1 cellular context compared by ENCODE assay signal in the genomic region with DNA sequence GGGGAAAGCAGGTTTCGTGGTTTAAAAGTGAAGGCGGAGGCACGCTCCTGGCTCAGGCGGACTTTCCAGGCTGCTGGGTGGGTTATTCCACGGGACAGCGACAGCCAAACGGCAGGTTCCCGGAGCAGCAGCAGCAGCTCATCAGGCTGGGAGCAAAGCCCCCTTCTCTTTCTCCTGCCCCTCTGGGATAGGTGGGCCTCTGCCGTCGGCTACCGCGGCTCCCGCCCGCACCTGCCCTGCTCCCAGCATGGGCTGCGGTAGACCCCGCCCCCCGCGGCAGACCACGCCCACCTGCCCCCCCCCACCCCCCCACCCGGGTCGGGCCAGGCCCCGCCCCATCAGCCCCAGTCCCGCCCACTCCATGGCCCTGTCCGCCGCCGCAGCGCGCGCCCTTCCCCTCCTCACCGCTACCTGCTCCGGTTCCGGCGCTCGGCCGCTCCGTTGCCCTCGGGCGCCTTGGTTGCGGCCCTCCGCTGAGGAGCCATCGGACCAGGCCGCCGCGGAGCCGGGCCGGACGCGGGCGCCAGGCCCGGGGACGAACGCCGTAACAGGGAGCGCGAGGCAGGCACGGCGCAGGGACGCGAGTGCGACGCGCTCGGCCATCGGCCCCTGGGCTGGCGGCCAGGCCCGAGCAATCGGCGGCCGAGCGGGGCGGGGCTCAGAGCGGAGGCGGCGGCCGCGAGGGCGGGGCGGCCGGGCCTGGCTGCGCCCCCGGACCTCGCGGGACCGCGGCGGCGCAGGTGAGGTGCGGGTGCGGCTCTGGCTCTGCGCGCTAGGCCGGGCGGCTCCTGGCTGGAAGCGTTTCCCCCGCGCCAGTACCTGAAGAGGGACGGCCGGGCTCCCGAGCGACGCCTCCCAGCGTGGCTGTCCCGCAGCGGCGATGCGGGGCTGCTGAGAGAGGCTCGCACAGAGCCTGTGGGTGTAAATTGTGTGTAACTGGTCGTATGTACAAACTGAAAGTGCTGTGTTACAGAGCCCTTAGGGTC.
TF ChIP-seq lines count a peak whose summit lies in the region.

A gene (plus strand): TSS at position 347 of the 986 bp plus-strand sequence. CDS start 1,453 bp downstream, outside the sequence.
A gene with protein sequence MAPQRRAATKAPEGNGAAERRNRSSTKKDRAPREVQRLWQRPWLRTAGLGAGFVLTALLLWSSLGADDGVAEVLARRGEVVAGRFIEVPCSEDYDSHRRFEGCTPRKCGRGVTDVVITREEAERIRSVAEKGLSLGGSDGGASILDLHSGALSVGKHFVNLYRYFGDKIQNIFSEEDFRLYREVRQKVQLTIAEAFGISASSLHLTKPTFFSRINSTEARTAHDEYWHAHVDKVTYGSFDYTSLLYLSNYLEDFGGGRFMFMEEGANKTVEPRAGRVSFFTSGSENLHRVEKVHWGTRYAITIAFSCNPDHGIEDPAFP (minus strand): TSS at position 586 of the 986 bp plus-strand sequence. CDS start 101 bp downstream, at position 485.

TF ChIP-seq in HepG2, 621 proteins besides CTCF, POLR2A, EP300 and RAD21 (continued from another document and continues in another):
- peak; percentile 17; the same call in 1 of the 2 replicates for TF ChIP-seq ZNF354B (CRISPR knock-in tag; IDR thresholded peaks at IDR 0.05)
- no peak; the same call in 1 of the 2 replicates for TF ChIP-seq ZNF788 (CRISPR knock-in tag; IDR thresholded peaks at IDR 0.05; ENCODE audit: borderline replicate concordance)
- no peak for TF ChIP-seq FOXA1 (IDR thresholded peaks at IDR 0.05)
- TF ChIP-seq FOXA1 (CRISPR knock-in tag; IDR thresholded peaks at IDR 0.05), result peak; percentile 53
- 0 out of 2 replicates have a peak, but pooled peaks have one; percentile 20 for TF ChIP-seq KLF13 (CRISPR knock-in tag; IDR thresholded peaks at IDR 0.05)
- peak; percentile 30; the same call in 1 of the 2 replicates for TF ChIP-seq CREB1 (IDR thresholded peaks at IDR 0.05)
- TF ChIP-seq CREB1 (CRISPR knock-in tag; IDR thresholded peaks at IDR 0.05), result no peak
- TF ChIP-seq ZNF75D (CRISPR knock-in tag; IDR thresholded peaks at IDR 0.05; ENCODE audit: borderline replicate concordance), result peak; percentile 81; the same call in 1 of the 2 replicates
- TF ChIP-seq, protein P1, sequence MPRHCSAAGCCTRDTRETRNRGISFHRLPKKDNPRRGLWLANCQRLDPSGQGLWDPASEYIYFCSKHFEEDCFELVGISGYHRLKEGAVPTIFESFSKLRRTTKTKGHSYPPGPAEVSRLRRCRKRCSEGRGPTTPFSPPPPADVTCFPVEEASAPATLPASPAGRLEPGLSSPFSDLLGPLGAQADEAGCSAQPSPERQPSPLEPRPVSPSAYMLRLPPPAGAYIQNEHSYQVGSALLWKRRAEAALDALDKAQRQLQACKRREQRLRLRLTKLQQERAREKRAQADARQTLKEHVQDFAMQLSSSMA (CRISPR knock-in tag; IDR thresholded peaks at IDR 0.05), result peak; percentile 78; the same call in 1 of the 2 replicates
- TF ChIP-seq HNRNPUL1 (IDR thresholded peaks at IDR 0.05; ENCODE audit: low read depth, low read length), result no peak
- no peak for TF ChIP-seq TEAD2 (CRISPR knock-in tag; IDR thresholded peaks at IDR 0.05)
- peak; percentile 80; the same call in 1 of the 2 replicates for TF ChIP-seq ZNF547 (CRISPR knock-in tag; IDR thresholded peaks at IDR 0.05)
- TF ChIP-seq, protein P2, sequence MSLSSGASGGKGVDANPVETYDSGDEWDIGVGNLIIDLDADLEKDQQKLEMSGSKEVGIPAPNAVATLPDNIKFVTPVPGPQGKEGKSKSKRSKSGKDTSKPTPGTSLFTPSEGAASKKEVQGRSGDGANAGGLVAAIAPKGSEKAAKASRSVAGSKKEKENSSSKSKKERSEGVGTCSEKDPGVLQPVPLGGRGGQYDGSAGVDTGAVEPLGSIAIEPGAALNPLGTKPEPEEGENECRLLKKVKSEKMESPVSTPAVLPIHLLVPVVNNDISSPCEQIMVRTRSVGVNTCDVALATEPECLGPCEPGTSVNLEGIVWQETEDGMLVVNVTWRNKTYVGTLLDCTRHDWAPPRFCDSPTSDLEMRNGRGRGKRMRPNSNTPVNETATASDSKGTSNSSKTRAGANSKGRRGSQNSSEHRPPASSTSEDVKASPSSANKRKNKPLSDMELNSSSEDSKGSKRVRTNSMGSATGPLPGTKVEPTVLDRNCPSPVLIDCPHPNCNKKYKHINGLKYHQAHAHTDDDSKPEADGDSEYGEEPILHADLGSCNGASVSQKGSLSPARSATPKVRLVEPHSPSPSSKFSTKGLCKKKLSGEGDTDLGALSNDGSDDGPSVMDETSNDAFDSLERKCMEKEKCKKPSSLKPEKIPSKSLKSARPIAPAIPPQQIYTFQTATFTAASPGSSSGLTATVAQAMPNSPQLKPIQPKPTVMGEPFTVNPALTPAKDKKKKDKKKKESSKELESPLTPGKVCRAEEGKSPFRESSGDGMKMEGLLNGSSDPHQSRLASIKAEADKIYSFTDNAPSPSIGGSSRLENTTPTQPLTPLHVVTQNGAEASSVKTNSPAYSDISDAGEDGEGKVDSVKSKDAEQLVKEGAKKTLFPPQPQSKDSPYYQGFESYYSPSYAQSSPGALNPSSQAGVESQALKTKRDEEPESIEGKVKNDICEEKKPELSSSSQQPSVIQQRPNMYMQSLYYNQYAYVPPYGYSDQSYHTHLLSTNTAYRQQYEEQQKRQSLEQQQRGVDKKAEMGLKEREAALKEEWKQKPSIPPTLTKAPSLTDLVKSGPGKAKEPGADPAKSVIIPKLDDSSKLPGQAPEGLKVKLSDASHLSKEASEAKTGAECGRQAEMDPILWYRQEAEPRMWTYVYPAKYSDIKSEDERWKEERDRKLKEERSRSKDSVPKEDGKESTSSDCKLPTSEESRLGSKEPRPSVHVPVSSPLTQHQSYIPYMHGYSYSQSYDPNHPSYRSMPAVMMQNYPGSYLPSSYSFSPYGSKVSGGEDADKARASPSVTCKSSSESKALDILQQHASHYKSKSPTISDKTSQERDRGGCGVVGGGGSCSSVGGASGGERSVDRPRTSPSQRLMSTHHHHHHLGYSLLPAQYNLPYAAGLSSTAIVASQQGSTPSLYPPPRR (CRISPR knock-in tag; IDR thresholded peaks at IDR 0.05; ENCODE audit: borderline replicate concordance), result no peak
- TF ChIP-seq, protein P3, sequence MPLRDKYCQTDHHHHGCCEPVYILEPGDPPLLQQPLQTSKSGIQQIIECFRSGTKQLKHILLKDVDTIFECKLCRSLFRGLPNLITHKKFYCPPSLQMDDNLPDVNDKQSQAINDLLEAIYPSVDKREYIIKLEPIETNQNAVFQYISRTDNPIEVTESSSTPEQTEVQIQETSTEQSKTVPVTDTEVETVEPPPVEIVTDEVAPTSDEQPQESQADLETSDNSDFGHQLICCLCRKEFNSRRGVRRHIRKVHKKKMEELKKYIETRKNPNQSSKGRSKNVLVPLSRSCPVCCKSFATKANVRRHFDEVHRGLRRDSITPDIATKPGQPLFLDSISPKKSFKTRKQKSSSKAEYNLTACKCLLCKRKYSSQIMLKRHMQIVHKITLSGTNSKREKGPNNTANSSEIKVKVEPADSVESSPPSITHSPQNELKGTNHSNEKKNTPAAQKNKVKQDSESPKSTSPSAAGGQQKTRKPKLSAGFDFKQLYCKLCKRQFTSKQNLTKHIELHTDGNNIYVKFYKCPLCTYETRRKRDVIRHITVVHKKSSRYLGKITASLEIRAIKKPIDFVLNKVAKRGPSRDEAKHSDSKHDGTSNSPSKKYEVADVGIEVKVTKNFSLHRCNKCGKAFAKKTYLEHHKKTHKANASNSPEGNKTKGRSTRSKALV (CRISPR knock-in tag; IDR thresholded peaks at IDR 0.05), result no peak
- TF ChIP-seq ZNF451 (CRISPR knock-in tag; IDR thresholded peaks at IDR 0.05), result peak; percentile 91
- TF ChIP-seq, protein P4, sequence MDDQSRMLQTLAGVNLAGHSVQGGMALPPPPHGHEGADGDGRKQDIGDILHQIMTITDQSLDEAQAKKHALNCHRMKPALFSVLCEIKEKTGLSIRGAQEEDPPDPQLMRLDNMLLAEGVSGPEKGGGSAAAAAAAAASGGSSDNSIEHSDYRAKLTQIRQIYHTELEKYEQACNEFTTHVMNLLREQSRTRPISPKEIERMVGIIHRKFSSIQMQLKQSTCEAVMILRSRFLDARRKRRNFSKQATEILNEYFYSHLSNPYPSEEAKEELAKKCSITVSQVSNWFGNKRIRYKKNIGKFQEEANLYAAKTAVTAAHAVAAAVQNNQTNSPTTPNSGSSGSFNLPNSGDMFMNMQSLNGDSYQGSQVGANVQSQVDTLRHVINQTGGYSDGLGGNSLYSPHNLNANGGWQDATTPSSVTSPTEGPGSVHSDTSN (CRISPR knock-in tag; IDR thresholded peaks at IDR 0.05; ENCODE audit: borderline replicate concordance), result no peak
- TF ChIP-seq, protein P5, sequence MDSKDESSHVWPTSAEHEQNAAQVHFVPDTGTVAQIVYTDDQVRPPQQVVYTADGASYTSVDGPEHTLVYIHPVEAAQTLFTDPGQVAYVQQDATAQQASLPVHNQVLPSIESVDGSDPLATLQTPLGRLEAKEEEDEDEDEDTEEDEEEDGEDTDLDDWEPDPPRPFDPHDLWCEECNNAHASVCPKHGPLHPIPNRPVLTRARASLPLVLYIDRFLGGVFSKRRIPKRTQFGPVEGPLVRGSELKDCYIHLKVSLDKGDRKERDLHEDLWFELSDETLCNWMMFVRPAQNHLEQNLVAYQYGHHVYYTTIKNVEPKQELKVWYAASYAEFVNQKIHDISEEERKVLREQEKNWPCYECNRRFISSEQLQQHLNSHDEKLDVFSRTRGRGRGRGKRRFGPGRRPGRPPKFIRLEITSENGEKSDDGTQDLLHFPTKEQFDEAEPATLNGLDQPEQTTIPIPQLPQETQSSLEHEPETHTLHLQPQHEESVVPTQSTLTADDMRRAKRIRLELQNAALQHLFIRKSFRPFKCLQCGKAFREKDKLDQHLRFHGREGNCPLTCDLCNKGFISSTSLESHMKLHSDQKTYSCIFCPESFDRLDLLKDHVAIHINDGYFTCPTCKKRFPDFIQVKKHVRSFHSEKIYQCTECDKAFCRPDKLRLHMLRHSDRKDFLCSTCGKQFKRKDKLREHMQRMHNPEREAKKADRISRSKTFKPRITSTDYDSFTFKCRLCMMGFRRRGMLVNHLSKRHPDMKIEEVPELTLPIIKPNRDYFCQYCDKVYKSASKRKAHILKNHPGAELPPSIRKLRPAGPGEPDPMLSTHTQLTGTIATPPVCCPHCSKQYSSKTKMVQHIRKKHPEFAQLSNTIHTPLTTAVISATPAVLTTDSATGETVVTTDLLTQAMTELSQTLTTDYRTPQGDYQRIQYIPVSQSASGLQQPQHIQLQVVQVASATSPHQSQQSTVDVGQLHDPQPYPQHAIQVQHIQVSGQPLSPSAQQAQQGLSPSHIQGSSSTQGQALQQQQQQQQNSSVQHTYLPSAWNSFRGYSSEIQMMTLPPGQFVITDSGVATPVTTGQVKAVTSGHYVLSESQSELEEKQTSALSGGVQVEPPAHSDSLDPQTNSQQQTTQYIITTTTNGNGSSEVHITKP (CRISPR knock-in tag; IDR thresholded peaks at IDR 0.05; ENCODE audit: low read depth), result 0 out of 2 replicates have a peak, but pooled peaks have one; percentile 13
- TF ChIP-seq STAG1 (CRISPR knock-in tag; IDR thresholded peaks at IDR 0.05), result no peak; the same call in 1 of the 2 replicates
- TF ChIP-seq TARDBP (CRISPR knock-in tag; IDR thresholded peaks at IDR 0.05), result peak; percentile 80
- TF ChIP-seq MYNN (CRISPR knock-in tag; IDR thresholded peaks at IDR 0.05; ENCODE audit: low read depth), result no peak
- TF ChIP-seq NR2C2 (CRISPR knock-in tag; IDR thresholded peaks at IDR 0.05; ENCODE audit: borderline replicate concordance), result peak; percentile 70
- TF ChIP-seq, protein P6, sequence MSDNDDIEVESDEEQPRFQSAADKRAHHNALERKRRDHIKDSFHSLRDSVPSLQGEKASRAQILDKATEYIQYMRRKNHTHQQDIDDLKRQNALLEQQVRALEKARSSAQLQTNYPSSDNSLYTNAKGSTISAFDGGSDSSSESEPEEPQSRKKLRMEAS (IDR thresholded peaks at IDR 0.05), result peak; percentile 95
- TF ChIP-seq, protein P7, sequence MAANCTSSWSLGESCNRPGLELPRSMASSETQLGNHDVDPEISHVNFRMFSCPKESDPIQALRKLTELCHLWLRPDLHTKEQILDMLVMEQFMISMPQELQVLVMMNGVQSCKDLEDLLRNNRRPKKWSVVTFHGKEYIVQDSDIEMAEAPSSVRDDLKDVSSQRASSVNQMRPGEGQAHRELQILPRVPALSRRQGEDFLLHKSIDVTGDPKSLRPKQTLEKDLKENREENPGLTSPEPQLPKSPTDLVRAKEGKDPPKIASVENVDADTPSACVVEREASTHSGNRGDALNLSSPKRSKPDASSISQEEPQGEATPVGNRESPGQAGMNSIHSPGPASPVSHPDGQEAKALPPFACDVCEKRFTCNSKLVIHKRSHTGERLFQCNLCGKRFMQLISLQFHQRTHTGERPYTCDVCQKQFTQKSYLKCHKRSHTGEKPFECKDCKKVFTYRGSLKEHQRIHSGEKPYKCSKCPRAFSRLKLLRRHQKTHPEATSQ (CRISPR knock-in tag; IDR thresholded peaks at IDR 0.05; ENCODE audit: borderline replicate concordance), result 0 out of 2 replicates have a peak, but pooled peaks have one; percentile 61
- TF ChIP-seq ELF1 (CRISPR knock-in tag; IDR thresholded peaks at IDR 0.05), result no peak
- TF ChIP-seq ZNF546 (CRISPR knock-in tag; conservative IDR thresholded peaks at IDR 0.05), result peak; percentile 84; the same call in 1 of the 2 replicates
- TF ChIP-seq ZNF44 (CRISPR knock-in tag; IDR thresholded peaks at IDR 0.05), result no peak
- peak; percentile 9; the same call in 1 of the 2 replicates for TF ChIP-seq HNF4G (IDR thresholded peaks at IDR 0.05; ENCODE audit: borderline replicate concordance, low read depth, low read length)
- TF ChIP-seq HNF4G (CRISPR knock-in tag; IDR thresholded peaks at IDR 0.05; ENCODE audit: borderline replicate concordance, low read depth), result peak; percentile 26; the same call in 1 of the 2 replicates
- TF ChIP-seq CCDC6 (CRISPR knock-in tag; IDR thresholded peaks at IDR 0.05), result peak; percentile 97; the same call in 1 of the 2 replicates
- no peak for TF ChIP-seq ZNF703 (CRISPR knock-in tag; IDR thresholded peaks at IDR 0.05; ENCODE audit: borderline replicate concordance)
- TF ChIP-seq EED (CRISPR knock-in tag; IDR thresholded peaks at IDR 0.05), result no peak; the same call in 1 of the 2 replicates
- TF ChIP-seq ZFP90 (CRISPR knock-in tag; IDR thresholded peaks at IDR 0.05; ENCODE audit: borderline replicate concordance), result no peak
- TF ChIP-seq, protein P8, sequence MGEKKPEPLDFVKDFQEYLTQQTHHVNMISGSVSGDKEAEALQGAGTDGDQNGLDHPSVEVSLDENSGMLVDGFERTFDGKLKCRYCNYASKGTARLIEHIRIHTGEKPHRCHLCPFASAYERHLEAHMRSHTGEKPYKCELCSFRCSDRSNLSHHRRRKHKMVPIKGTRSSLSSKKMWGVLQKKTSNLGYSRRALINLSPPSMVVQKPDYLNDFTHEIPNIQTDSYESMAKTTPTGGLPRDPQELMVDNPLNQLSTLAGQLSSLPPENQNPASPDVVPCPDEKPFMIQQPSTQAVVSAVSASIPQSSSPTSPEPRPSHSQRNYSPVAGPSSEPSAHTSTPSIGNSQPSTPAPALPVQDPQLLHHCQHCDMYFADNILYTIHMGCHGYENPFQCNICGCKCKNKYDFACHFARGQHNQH (CRISPR knock-in tag; IDR thresholded peaks at IDR 0.05), result peak; percentile 46
- peak; percentile 96 for TF ChIP-seq SALL2 (CRISPR knock-in tag; IDR thresholded peaks at IDR 0.05)
- TF ChIP-seq ZNF331 (CRISPR knock-in tag; IDR thresholded peaks at IDR 0.05), result peak; percentile 85
